In the genomic region with DNA sequence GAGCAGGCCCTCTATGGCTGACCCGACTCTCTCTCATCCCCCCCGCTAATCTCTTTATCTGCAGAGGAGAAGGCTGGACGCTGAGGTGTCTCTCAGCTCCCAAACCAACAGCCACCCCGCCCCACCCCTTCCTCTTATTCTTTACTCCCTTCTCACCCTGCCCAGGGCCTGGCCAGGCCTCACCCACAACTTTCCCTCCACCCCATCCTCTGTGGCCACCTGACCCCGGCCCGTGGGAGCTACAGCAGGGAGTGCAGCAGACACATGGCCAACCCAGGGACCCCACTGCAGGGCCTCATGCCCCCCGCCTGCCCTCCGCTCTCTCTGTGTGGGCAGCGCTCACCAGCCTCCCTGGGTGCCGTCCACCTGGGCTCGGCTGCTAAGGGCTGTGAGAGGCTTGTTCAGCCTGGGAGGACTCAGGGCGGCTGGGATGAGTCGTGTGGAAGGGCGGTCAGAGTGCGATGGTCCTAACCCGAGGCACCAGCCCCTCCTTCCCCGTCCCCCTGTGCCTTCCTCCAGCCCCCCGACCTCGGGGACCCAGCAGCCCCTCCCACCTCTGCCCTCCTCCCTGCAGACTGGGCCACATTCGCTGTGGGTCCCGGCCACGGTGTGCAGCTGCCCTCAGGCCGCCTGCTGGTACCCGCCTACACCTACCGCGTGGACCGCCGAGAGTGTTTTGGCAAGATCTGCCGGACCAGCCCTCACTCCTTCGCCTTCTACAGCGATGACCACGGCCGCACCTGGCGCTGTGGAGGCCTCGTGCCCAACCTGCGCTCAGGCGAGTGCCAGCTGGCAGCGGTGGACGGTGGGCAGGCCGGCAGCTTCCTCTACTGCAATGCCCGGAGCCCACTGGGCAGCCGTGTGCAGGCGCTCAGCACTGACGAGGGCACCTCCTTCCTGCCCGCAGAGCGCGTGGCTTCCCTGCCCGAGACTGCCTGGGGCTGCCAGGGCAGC, we compare ENCODE assay signal across 24 cellular contexts. TPM values are rescaled to one million over a fixed set of nuclear protein-coding genes. Genes with fewer than 3 reads are reported as not detected.
DNase-seq lines count a peak whose midpoint lies in the region; TF ChIP-seq lines count a peak whose summit lies in the region.
"Had no signal": no experiment of that assay in that cellular context is flagged by ENCODE, and none has a peak within 500 bp of the region (broad histone marks: within the 10 kb centered on the region; RNA-seq: fewer than 3 reads in every experiment).

No MANE protein-coding gene starts in this region.

- H3K27ac ChIP-seq in coronary artery (no peak overlapping the region), spleen (no peak overlapping the region)
- H3K27ac ChIP-seq: A549 had no signal

- no peaks in the 10 kb centered on the region for H3K36me3 Mint-ChIP-seq in T-helper 2 cell treated with Interferon-gamma antibody and Interleukin-4, amounts not matched to agents 5 μg/mL and 100 μg/mL, for 36 hours (ENCODE audit: low read depth)

- H3K4me1 Mint-ChIP-seq in T-helper 2 cell treated with Interferon-gamma antibody and Interleukin-4, amounts not matched to agents 5 μg/mL and 100 μg/mL, for 36 hours (ENCODE audit: low read depth), result no peaks in the 10 kb centered on the region

- H3K4me3 Mint-ChIP-seq in T-helper 2 cell treated with Interferon-gamma antibody and Interleukin-4, amounts not matched to agents 5 μg/mL and 100 μg/mL, for 36 hours, result no peak overlapping the region
- H3K4me3 Mint-ChIP-seq: activated CD8-positive, alpha-beta T cell treated with anti-CD3 and anti-CD28 coated beads for 36 hours; activated T-helper 1 cell treated with anti-CD3 and anti-CD28 coated beads, Interleukin-12 subunit alpha, Interleukin-12 subunit beta, Interleukin-2, Interleukin-4 antibody, amounts not matched to agents 30 ng/mL and 10 ng/mL and 1 ng/mL, durations not matched to agents 14 hours and 24 hours and 36 hours; CD4-positive, alpha-beta T cell had no signal

- peak; percentile 2 for DNase-seq in T-helper 2 cell treated with Interferon-gamma antibody and Interleukin-4, amounts not matched to agents 5 μg/mL and 100 μg/mL, for 36 hours (ENCODE audit: low spot score)
- DNase-seq in T-helper 2 cell (no peak), GM10266 (ENCODE audit: extremely low spot score) (peak; percentile 17), coronary artery (ENCODE audit: low spot score) (peak; percentile 60), spleen (peak; percentile 41), NCI-H345 treated with DMSO at 0.1 percent for 48 hours (lab: John Stamatoyannopoulos, UW; ENCODE audit: unreplicated experiment) (no peak), NCI-H2196 (lab: John Stamatoyannopoulos, UW; ENCODE audit: unreplicated experiment) (no peak), KG1 (lab: John Stamatoyannopoulos, UW) (no peak)
- DNase-seq: activated CD8-positive, alpha-beta T cell treated with anti-CD3 and anti-CD28 coated beads for 36 hours; amygdala; CD4-positive, alpha-beta T cell; cerebellar nuclear complex; foreskin fibroblast; NCI-H187; NCI-H510A treated with DMSO at 0.1 percent for 48 hours; small intestine; stimulated activated naive CD4-positive, alpha-beta T cell had no signal

- 84 to 89% (median 86%) methylated on average over 28 to 48 of the region's 48 CpGs for WGBS in spleen, 5 donors

- H3K27ac Mint-ChIP-seq in T-helper 2 cell treated with Interferon-gamma antibody and Interleukin-4, amounts not matched to agents 5 μg/mL and 100 μg/mL, for 36 hours, result no peak overlapping the region
- H3K27ac Mint-ChIP-seq: activated CD8-positive, alpha-beta T cell treated with anti-CD3 and anti-CD28 coated beads for 36 hours; activated T-helper 1 cell treated with anti-CD3 and anti-CD28 coated beads, Interleukin-12 subunit alpha, Interleukin-12 subunit beta, Interleukin-2, Interleukin-4 antibody, amounts not matched to agents 30 ng/mL and 10 ng/mL and 1 ng/mL, durations not matched to agents 14 hours and 24 hours and 36 hours; CD4-positive, alpha-beta T cell had no signal

- H3K27me3 Mint-ChIP-seq in T-helper 2 cell treated with Interferon-gamma antibody and Interleukin-4, amounts not matched to agents 5 μg/mL and 100 μg/mL, for 36 hours (ENCODE audit: low read depth), result no peaks in the 10 kb centered on the region
- H3K27me3 Mint-ChIP-seq: CD4-positive, alpha-beta T cell had no signal

- intact Hi-C loops in spleen (cut with DNase I; ENCODE audit: low total_unique reads), result no loop called here

- H3K4me3 ChIP-seq in coronary artery, result no peak overlapping the region
- no peak overlapping the region for H3K4me3 ChIP-seq in spleen
- H3K4me3 ChIP-seq: A549 had no signal

- peaks cover 0 to 31% (median 15%) of the 10 kb centered on the region in 6 donors for H3K4me1 ChIP-seq in spleen
- H3K4me1 ChIP-seq: A549 had no signal

- H3K27me3 ChIP-seq in spleen (replicated peaks in 1 of 7), result peaks cover 0 to 82% (median 7%) of the 10 kb centered on the region in 7 donors

- no peak for TF ChIP-seq POLR2A in spleen (IDR thresholded peaks at IDR 0.05)

- H3K9me3 ChIP-seq in spleen, result no peaks in the 10 kb centered on the region
- H3K9me3 ChIP-seq: A549 had no signal

- H3K9me3 Mint-ChIP-seq in T-helper 2 cell treated with Interferon-gamma antibody and Interleukin-4, amounts not matched to agents 5 μg/mL and 100 μg/mL, for 36 hours, result no peaks in the 10 kb centered on the region
- H3K9me3 Mint-ChIP-seq: activated CD8-positive, alpha-beta T cell treated with anti-CD3 and anti-CD28 coated beads for 36 hours; activated T-helper 1 cell treated with anti-CD3 and anti-CD28 coated beads, Interleukin-12 subunit alpha, Interleukin-12 subunit beta, Interleukin-2, Interleukin-4 antibody, amounts not matched to agents 30 ng/mL and 10 ng/mL and 1 ng/mL, durations not matched to agents 14 hours and 24 hours and 36 hours; CD4-positive, alpha-beta T cell had no signal

- H3K36me3 ChIP-seq in spleen, result no peaks in the 10 kb centered on the region

- no peak for TF ChIP-seq CTCF in GM10266 (IDR thresholded peaks at IDR 0.05; ENCODE audit: control insufficient read depth, insufficient read depth, low read depth, missing control alignments)
- no peak for TF ChIP-seq CTCF in coronary artery (IDR thresholded peaks at IDR 0.05)
- TF ChIP-seq CTCF in spleen (IDR thresholded peaks at IDR 0.05 in 8 of 11, conservative IDR thresholded peaks at IDR 0.05 in 3 of 11), result no peak

RNA-seq across cellular contexts. Expression of a gene that starts 6.8 kb away (rescaled TPM):
- 1 to 10 TPM in 2 of 7 donors, under 1 TPM in 2, not detected in 3; 0.32 to 1.9 (median 0.85) TPM for total RNA-seq in spleen
- under 1 TPM; 0.04 to 0.22 (median 0.08) TPM for polyA plus RNA-seq in spleen
- total RNA-seq: Daoy, H4, SK-MEL-5 had no signal

RNA-seq across cellular contexts. Expression of a gene that starts 39.1 kb away (rescaled TPM):
- total RNA-seq in spleen, result under 1 TPM in 2 of 7 donors, not detected in 5; 0.25 to 0.85 TPM
- not detected for polyA plus RNA-seq in spleen
- total RNA-seq: Daoy, H4, HT-29, SK-MEL-5 had no signal

RNA-seq across cellular contexts. Expression of a gene that starts 42.9 kb away (rescaled TPM):
- 1 to 10 TPM; 3.1 to 7.9 (median 5.4) TPM for total RNA-seq in spleen
- polyA plus RNA-seq in spleen, result 1 to 10 TPM; 2.7 to 7.3 (median 5.2) TPM
- total RNA-seq: Daoy, H4, HT-29, SK-MEL-5 had no signal
- polyA plus RNA-seq: A549 had no signal

RNA-seq across cellular contexts. Expression of a gene that starts 53.8 kb away (rescaled TPM):
- total RNA-seq in spleen, result 1 to 10 TPM in 4 of 7 donors, under 1 TPM in 3; 0.34 to 2.2 (median 1.0) TPM
- polyA plus RNA-seq in spleen, result under 1 TPM; 0.39 to 0.93 (median 0.49) TPM
- total RNA-seq: activated T-helper 1 cell treated with anti-CD3 and anti-CD28 coated beads, Interleukin-12 subunit alpha, Interleukin-12 subunit beta, Interleukin-2, Interleukin-4 antibody, amounts not matched to agents 30 ng/mL and 10 ng/mL and 1 ng/mL, durations not matched to agents 14 hours and 24 hours and 36 hours; Daoy; H4; HT-29; left lobe of liver; SK-MEL-5 had no signal
- polyA plus RNA-seq: A549 had no signal

Comparison
In these comparisons a context has a peak if more than half of its experiments do, and no peak if none do; other contexts are left out.
1. DNase-seq: peak in T-helper 2 cell treated with Interferon-gamma antibody and Interleukin-4, amounts not matched to agents 5 μg/mL and 100 μg/mL, for 36 hours (single experiment), GM10266 (single experiment), coronary artery (single experiment) and spleen (single experiment); none in T-helper 2 cell (0 of 5), NCI-H345 treated with DMSO at 0.1 percent for 48 hours (single experiment), NCI-H2196 (single experiment) and KG1 (single experiment).